ENCODE assay signal across 8 cellular contexts in genomic region chr9:9078301-9078700, GRCh38.
"Had no signal": no experiment of that assay in that cellular context is flagged by ENCODE, and none has a peak within 500 bp of the region (broad histone marks: within the 10 kb centered on the region; RNA-seq: fewer than 3 reads in every experiment).

No MANE protein-coding gene starts in this region.

- H3K4me3 ChIP-seq: GM23248, GM23338, HAP-1 had no signal

- H3K27ac Mint-ChIP-seq: GM23338, HFFc6 had no signal

- H3K9ac ChIP-seq: GM23248 had no signal

- H3K9me3 Mint-ChIP-seq: GM23338 had no signal

- DNase-seq: GM23248, GOT3, H7, HCEC 1CT, HFFc6 had no signal

- ATAC-seq: GM23338, HCT116 had no signal

- H3K4me3 Mint-ChIP-seq: GM23338, HFFc6 had no signal

- H3K4me1 ChIP-seq: HAP-1 had no signal

- H3K9me3 ChIP-seq: HAP-1 had no signal

- H3K27ac ChIP-seq: GM23248 had no signal

- H2AFZ ChIP-seq: GM23248, GM23338 had no signal

- H3K36me3 ChIP-seq: HAP-1 had no signal

- H3K4me2 ChIP-seq: GM23338 had no signal

- H3K4me1 Mint-ChIP-seq: GM23338 had no signal
